Comparison of ENCODE assay signal across 36 cellular contexts in the genomic region with DNA sequence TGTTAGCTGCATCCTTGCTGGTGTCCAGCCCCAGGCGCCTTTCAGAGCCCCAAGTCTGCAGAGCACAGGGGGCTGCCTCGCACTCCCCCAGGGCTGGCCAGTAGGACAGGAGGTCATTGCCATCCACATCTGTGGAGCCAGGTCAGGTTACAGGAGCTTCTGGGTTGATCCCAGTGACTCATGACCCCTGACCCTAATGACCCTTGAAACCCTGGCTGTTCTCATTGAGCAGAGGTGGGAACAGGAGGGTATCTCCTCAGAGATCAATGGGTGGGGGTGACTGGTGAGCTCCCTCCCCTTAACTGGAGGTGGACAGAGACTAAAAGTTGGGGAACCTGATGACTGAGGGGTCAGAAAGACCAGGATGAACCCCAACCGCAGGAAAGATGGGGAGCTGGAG. TPM values are rescaled to one million over a fixed set of nuclear protein-coding genes. Genes with fewer than 3 reads are reported as not detected.
"Had no signal": no experiment of that assay in that cellular context is flagged by ENCODE, and none has a peak within 500 bp of the region (broad histone marks: within the 10 kb centered on the region; RNA-seq: fewer than 3 reads in every experiment).

No MANE protein-coding gene starts in this region.

- ATAC-seq: activated CD4-positive, CD25-positive, alpha-beta regulatory T cell treated with anti-CD3 and anti-CD28 coated beads, Interleukin-2, amount 50 U/mL, for 24 hours; activated CD8-positive, alpha-beta T cell treated with anti-CD3 and anti-CD28 coated beads for 36 hours; activated T-cell treated with anti-CD3 and anti-CD28 coated beads, Interleukin-2, amount 50 U/mL, for 4 hours; activated T-helper 17 cell treated with anti-CD3 and anti-CD28 coated beads, Interleukin-2, amount 50 U/mL, for 72 hours; effector memory CD8-positive, alpha-beta T cell; gastroesophageal sphincter; heart right ventricle; T-helper 17 cell had no signal

- H3K4me1 Mint-ChIP-seq: activated B cell treated with CpG ODN at 0.5 μM for 24 hours had no signal

- H3K4me3 Mint-ChIP-seq: activated B cell treated with CpG ODN at 0.5 μM for 24 hours; activated CD8-positive, alpha-beta T cell treated with anti-CD3 and anti-CD28 coated beads for 36 hours; activated naive CD8-positive, alpha-beta T cell; activated T-cell treated with anti-CD3 and anti-CD28 coated beads, Interleukin-2, amount 50 U/mL, for 4 hours; activated T-helper 17 cell treated with anti-CD3 and anti-CD28 coated beads, Interleukin-2, amount 50 U/mL, for 72 hours; central memory CD8-positive, alpha-beta T cell; dendritic cell treated with granulocyte-macrophage colony-stimulating factor and Interleukin-4, amounts not matched to agents 40 ng/mL and 50 ng/mL, for 4 days; effector memory CD8-positive, alpha-beta T cell; T-helper 17 cell; T-helper 2 cell treated with Interferon-gamma antibody and Interleukin-4, amounts not matched to agents 5 μg/mL and 100 μg/mL, for 36 hours had no signal

- H3K27me3 Mint-ChIP-seq: activated B cell treated with CpG ODN at 0.5 μM for 24 hours; activated CD8-positive, alpha-beta T cell treated with anti-CD3 and anti-CD28 coated beads for 36 hours; activated naive CD8-positive, alpha-beta T cell; activated T-helper 17 cell treated with anti-CD3 and anti-CD28 coated beads, Interleukin-2, amount 50 U/mL, for 72 hours; central memory CD8-positive, alpha-beta T cell had no signal

- H3K36me3 Mint-ChIP-seq: activated naive CD8-positive, alpha-beta T cell had no signal

- H3K9me3 Mint-ChIP-seq: activated B cell treated with CpG ODN at 0.5 μM for 24 hours; activated CD8-positive, alpha-beta T cell treated with anti-CD3 and anti-CD28 coated beads for 36 hours; activated T-cell treated with anti-CD3 and anti-CD28 coated beads, Interleukin-2, amount 50 U/mL, for 4 hours; activated T-helper 17 cell treated with anti-CD3 and anti-CD28 coated beads, Interleukin-2, amount 50 U/mL, for 72 hours; central memory CD8-positive, alpha-beta T cell; dendritic cell treated with granulocyte-macrophage colony-stimulating factor and Interleukin-4, amounts not matched to agents 40 ng/mL and 50 ng/mL, for 4 days; effector memory CD8-positive, alpha-beta T cell; T-helper 2 cell treated with Interferon-gamma antibody and Interleukin-4, amounts not matched to agents 5 μg/mL and 100 μg/mL, for 36 hours had no signal

- DNase-seq: activated B cell treated with CpG ODN at 0.5 μM for 24 hours; activated CD4-positive, alpha-beta T cell treated with anti-CD3 and anti-CD28 coated beads for 48 hours; activated CD4-positive, alpha-beta T cell treated with anti-CD3 and anti-CD28 coated beads, Interleukin-2, amount 50 U/mL, for 1 hour; activated CD4-positive, alpha-beta T cell treated with anti-CD3 and anti-CD28 coated beads, Interleukin-2, amount 50 U/mL, for 48 hours; activated CD8-positive, alpha-beta memory T cell treated with anti-CD3 and anti-CD28 coated beads for 24 hours; activated CD8-positive, alpha-beta T cell treated with anti-CD3 and anti-CD28 coated beads for 36 hours; activated effector memory CD4-positive, alpha-beta T cell treated with Interleukin-2 at 50 U/mL for 16 hours; activated gamma-delta T cell treated with Interleukin-2 at 50 U/mL for 16 hours; activated naive CD4-positive, alpha-beta T cell treated with anti-CD3 and anti-CD28 coated beads, Interleukin-2, amount 50 U/mL, for 16 hours; activated naive CD4-positive, alpha-beta T cell treated with Interleukin-2 at 50 U/mL for 16 hours; activated T-cell treated with anti-CD3 and anti-CD28 coated beads, Interleukin-2, amount 50 U/mL, for 4 hours; amniotic stem cell; anterior cingulate cortex; brain microvascular endothelial cell; effector CD4-positive, alpha-beta T cell; effector memory CD8-positive, alpha-beta T cell; esophagus squamous epithelium; foreskin melanocyte; heart right ventricle; T-helper 1 cell; T-helper 17 cell; T1000; WERI-Rb-1 had no signal

- H3K27ac Mint-ChIP-seq: activated B cell treated with CpG ODN at 0.5 μM for 24 hours; activated CD8-positive, alpha-beta T cell treated with anti-CD3 and anti-CD28 coated beads for 36 hours; activated naive CD8-positive, alpha-beta T cell; activated T-helper 17 cell treated with anti-CD3 and anti-CD28 coated beads, Interleukin-2, amount 50 U/mL, for 72 hours; dendritic cell treated with granulocyte-macrophage colony-stimulating factor and Interleukin-4, amounts not matched to agents 40 ng/mL and 50 ng/mL, for 4 days; effector memory CD8-positive, alpha-beta T cell; T-helper 17 cell; T-helper 2 cell treated with Interferon-gamma antibody and Interleukin-4, amounts not matched to agents 5 μg/mL and 100 μg/mL, for 36 hours had no signal

RNA-seq across cellular contexts. Expression of gene TMEM89, which starts 19.8 kb away (rescaled TPM):
- total RNA-seq: activated B cell treated with CpG ODN at 0.5 μM for 24 hours; activated T-cell treated with anti-CD3 and anti-CD28 coated beads, Interleukin-2, amount 50 U/mL, for 4 hours; bronchial epithelial cell; cardiac septum; cerebellum; esophagus squamous epithelium; fibroblast of lung; fibroblast of villous mesenchyme; gastroesophageal sphincter; glomerular endothelial cell; heart right ventricle had no signal
